8 cellular contexts compared by ENCODE assay signal in genomic region chr17:81682565-81683207, GRCh38. TPM values are rescaled to one million over a fixed set of nuclear protein-coding genes. Genes with fewer than 3 reads are reported as not detected.
DNase-seq lines count a peak whose midpoint lies in the region; ATAC-seq, FAIRE-seq and TF ChIP-seq lines count a peak whose summit lies in the region.

No MANE protein-coding gene starts in this region.

- no peaks in the 10 kb centered on the region for H3K27me3 Mint-ChIP-seq in activated T-cell treated with anti-CD3 and anti-CD28 coated beads, Interleukin-2, amount 50 U/mL, for 4 hours (ENCODE audit: low read depth)
- no peaks in the 10 kb centered on the region for H3K27me3 Mint-ChIP-seq in activated CD8-positive, alpha-beta T cell treated with anti-CD3 and anti-CD28 coated beads, Interleukin-2, amount 10 ng/mL, durations not matched to agents 7 days and 5 days (ENCODE audit: low read depth)

- peaks cover 23% of the 10 kb centered on the region for H3K4me1 ChIP-seq in keratinocyte (ENCODE audit: control insufficient read depth, extremely low read depth, insufficient read depth, low read length)
- H3K4me1 ChIP-seq in thyroid gland = peaks cover 19 to 26% of the 10 kb centered on the region in 2 donors

- 45 to 49% methylated on average over 18 of the region's 19 CpGs for WGBS in thyroid gland, 2 donors

- no peak for DNase-seq in activated T-cell treated with anti-CD3 and anti-CD28 coated beads, Interleukin-2, amount 50 U/mL, for 4 hours
- DNase-seq in activated T-cell treated with anti-CD3 and anti-CD28 coated beads, Interleukin-2, amount 50 U/mL, for 48 hours = no peak
- DNase-seq in activated CD8-positive, alpha-beta T cell treated with anti-CD3 and anti-CD28 coated beads, Interleukin-2, amount 10 ng/mL, durations not matched to agents 7 days and 5 days = no peak
- DNase-seq in keratinocyte (ENCODE audit: low read depth, low spot score) = no peak
- no peak for DNase-seq in thyroid gland
- DNase-seq in ACHN = no peak
- DNase-seq in HPDE6-E6E7 (ENCODE audit: extremely low spot score) = no peak
- DNase-seq in stimulated activated CD8-positive, alpha-beta memory T cell treated with anti-CD3 and anti-CD28 coated beads, Interleukin-4, amount 100 ng/mL, for 48 hours = no peak

- peak overlapping the region; percentile 83 for H3K9ac ChIP-seq in keratinocyte (ENCODE audit: control insufficient read depth, extremely low read depth, insufficient read depth, low read length)

- peak overlapping the region; percentile 74 for H2AFZ ChIP-seq in keratinocyte (ENCODE audit: control insufficient read depth, low read length)

- H3K4me1 Mint-ChIP-seq in activated T-cell treated with anti-CD3 and anti-CD28 coated beads, Interleukin-2, amount 50 U/mL, for 4 hours (ENCODE audit: low read depth) = peaks cover 25% of the 10 kb centered on the region
- H3K4me1 Mint-ChIP-seq in activated CD8-positive, alpha-beta T cell treated with anti-CD3 and anti-CD28 coated beads, Interleukin-2, amount 10 ng/mL, durations not matched to agents 7 days and 5 days (ENCODE audit: low read depth) = peaks cover 34% of the 10 kb centered on the region

- H3K36me3 ChIP-seq in keratinocyte (ENCODE audit: control insufficient read depth in 2 of 2, extremely low read depth in 1 of 2, insufficient read depth in 2 of 2, low read length in 2 of 2) (peaks cover 24 to 27% of the 10 kb centered on the region in 2 experiments), thyroid gland (peaks cover 16 to 17% of the 10 kb centered on the region in 2 donors)

- in situ Hi-C loops in ACHN (cut with HindIII; ENCODE audit: low pct_ligation_motif_present, low pct_unique_long_range_greater_than_20kb, low sequenced_read_pairs) = no loop called here

- CTCF ChIA-PET in activated CD8-positive, alpha-beta T cell treated with anti-CD3 and anti-CD28 coated beads, Interleukin-2, amount 10 ng/mL, durations not matched to agents 7 days and 5 days (lab: Charles Lee) = interaction anchor here (1.0 kb wide), 1 partner anchor 12 kb away, joined by 3 read pairs; no protein-coding TSS in a partner anchor

- TF ChIP-seq CTCF in keratinocyte (optimal IDR thresholded peaks at IDR 0.05 in 1 of 3, IDR thresholded peaks at IDR 0.05 in 1 of 3, conservative IDR thresholded peaks at IDR 0.05 in 1 of 3; ENCODE audit: extremely low read depth in 1 of 3, insufficient read depth in 2 of 3, low read length in 3 of 3) (no peak), thyroid gland (IDR thresholded peaks at IDR 0.05) (no peak)

- no peak for TF ChIP-seq POLR2A in thyroid gland (IDR thresholded peaks at IDR 0.05)

- peak overlapping the region; percentile 97 for H3K4me2 ChIP-seq in keratinocyte (ENCODE audit: control insufficient read depth, extremely low read depth, insufficient read depth, low read depth, low read length)

- no peak for ATAC-seq in activated T-cell treated with anti-CD3 and anti-CD28 coated beads, Interleukin-2, amount 50 U/mL, for 4 hours
- no peak for ATAC-seq in activated CD8-positive, alpha-beta T cell treated with anti-CD3 and anti-CD28 coated beads, Interleukin-2, amount 10 ng/mL, durations not matched to agents 7 days and 5 days

- no peaks in the 10 kb centered on the region for H3K9me3 ChIP-seq in keratinocyte (ENCODE audit: control insufficient read depth, low read depth, low read length)
- H3K9me3 ChIP-seq in thyroid gland = no peaks in the 10 kb centered on the region

- POLR2A ChIA-PET in activated CD8-positive, alpha-beta T cell treated with anti-CD3 and anti-CD28 coated beads, Interleukin-2, amount 10 ng/mL, durations not matched to agents 7 days and 5 days (lab: Charles Lee) = interaction anchor here (0.6 to 4.7 kb wide), 7 partner anchors 9 to 24 kb away, joined by 3 to 50 read pairs (median 4); partner anchors contain the start of genes CCDC137, MRPL12 and OXLD1

- H4K20me1 ChIP-seq in keratinocyte (ENCODE audit: control insufficient read depth, extremely low read depth, insufficient read depth, low read length) = peaks cover 13% of the 10 kb centered on the region

- H3K36me3 Mint-ChIP-seq in activated T-cell treated with anti-CD3 and anti-CD28 coated beads, Interleukin-2, amount 50 U/mL, for 4 hours (ENCODE audit: insufficient read depth) = peaks cover 14% of the 10 kb centered on the region
- peaks cover 35% of the 10 kb centered on the region for H3K36me3 Mint-ChIP-seq in activated CD8-positive, alpha-beta T cell treated with anti-CD3 and anti-CD28 coated beads, Interleukin-2, amount 10 ng/mL, durations not matched to agents 7 days and 5 days (ENCODE audit: low read depth)

- dilution Hi-C loops in keratinocyte (cut with MboI; ENCODE audit: extremely low pct_ligation_motif_present, low sequenced_read_pairs) = no loop called here

- H3K27ac Mint-ChIP-seq in activated CD8-positive, alpha-beta T cell treated with anti-CD3 and anti-CD28 coated beads, Interleukin-2, amount 10 ng/mL, durations not matched to agents 7 days and 5 days = peak overlapping the region; percentile 83

- FAIRE-seq in keratinocyte (lab: Jason Lieb, UNC) = no peak

- peak overlapping the region; percentile 85 to 99 (median 89) for H3K4me3 ChIP-seq in keratinocyte (ENCODE audit: control insufficient read depth in 2 of 3, extremely low read depth in 1 of 3, insufficient read depth in 2 of 3, low read depth in 1 of 3, low read length in 3 of 3)
- peak overlapping the region; percentile 44 to 72 (median 70) for H3K4me3 ChIP-seq in thyroid gland (replicated peaks in 1 of 3)

- H3K27ac ChIP-seq in keratinocyte (ENCODE audit: control insufficient read depth, insufficient read depth, low read length) (peak overlapping the region; percentile 71), thyroid gland (no peak overlapping the region)

- H3K27me3 ChIP-seq in keratinocyte (ENCODE audit: control insufficient read depth, extremely low read depth, insufficient read depth, low read length) (no peaks in the 10 kb centered on the region), thyroid gland (no peaks in the 10 kb centered on the region)

- H3K9me1 ChIP-seq in keratinocyte (ENCODE audit: control insufficient read depth, extremely low read depth, insufficient read depth, low read length) = no peaks in the 10 kb centered on the region

- intact Hi-C loops in thyroid gland (cut with DNase I) = no loop called here

- H3K4me3 Mint-ChIP-seq in activated T-cell treated with anti-CD3 and anti-CD28 coated beads, Interleukin-2, amount 50 U/mL, for 4 hours = peak overlapping the region; percentile 94
- H3K4me3 Mint-ChIP-seq in activated CD8-positive, alpha-beta T cell treated with anti-CD3 and anti-CD28 coated beads, Interleukin-2, amount 10 ng/mL, durations not matched to agents 7 days and 5 days = peak overlapping the region; percentile 88

- H3K9me3 Mint-ChIP-seq in activated T-cell treated with anti-CD3 and anti-CD28 coated beads, Interleukin-2, amount 50 U/mL, for 4 hours = no peaks in the 10 kb centered on the region
- no peaks in the 10 kb centered on the region for H3K9me3 Mint-ChIP-seq in activated CD8-positive, alpha-beta T cell treated with anti-CD3 and anti-CD28 coated beads, Interleukin-2, amount 10 ng/mL, durations not matched to agents 7 days and 5 days (ENCODE audit: insufficient read depth)

- H3K79me2 ChIP-seq in keratinocyte (ENCODE audit: control insufficient read depth, insufficient read depth, low read length) = peaks cover 53% of the 10 kb centered on the region

RNA-seq across cellular contexts. Expression of gene ARL16, which starts 0.9 kb away (rescaled TPM):
- total RNA-seq in activated T-cell treated with anti-CD3 and anti-CD28 coated beads, Interleukin-2, amount 50 U/mL, for 4 hours = 10 to 100 TPM; 27.3 to 38.6 (median 27.9) TPM
- 10 to 100 TPM; 21.3 to 28.4 TPM for total RNA-seq in activated CD8-positive, alpha-beta T cell treated with anti-CD3 and anti-CD28 coated beads, Interleukin-2, amount 10 ng/mL, durations not matched to agents 7 days and 5 days
- 46.5 to 58.3 TPM (median 48.7 TPM) in 3 replicates for polyA plus RNA-seq in keratinocyte
- 25.1 TPM for polyA plus RNA-seq in keratinocyte (2011; ENCODE audit: low read depth)
- polyA plus RNA-seq in keratinocyte (2011; cell fraction: cytosol; rRNA removed) = 23.0 and 33.9 TPM in 2 replicates
- polyA plus RNA-seq in keratinocyte (2011; cell fraction: nucleus; rRNA removed) = 95.0 and 108 TPM in 2 replicates
- 31.9 and 34.6 TPM in 2 replicates for polyA plus RNA-seq in keratinocyte (2012; ENCODE audit: low replicate concordance)
- 13.3 to 14.5 TPM (median 13.8 TPM) in 3 replicates for polyA minus RNA-seq in keratinocyte
- 10.9 TPM for polyA minus RNA-seq in keratinocyte (2011; cell fraction: cytosol; rRNA and poly(A)+ RNA removed)
- 8.8 and 12.7 TPM in 2 replicates for polyA minus RNA-seq in keratinocyte (2011; cell fraction: nucleus; rRNA and poly(A)+ RNA removed)
- 10 to 100 TPM; 29.7 to 46.5 (median 37.2) TPM for total RNA-seq in thyroid gland

RNA-seq across cellular contexts. Expression of gene HGS, which starts 1.1 kb away (rescaled TPM):
- total RNA-seq in activated T-cell treated with anti-CD3 and anti-CD28 coated beads, Interleukin-2, amount 50 U/mL, for 4 hours = 100 to 1,000 TPM; 146 to 162 (median 147) TPM
- total RNA-seq in activated CD8-positive, alpha-beta T cell treated with anti-CD3 and anti-CD28 coated beads, Interleukin-2, amount 10 ng/mL, durations not matched to agents 7 days and 5 days = 100 to 1,000 TPM; 107 to 128 TPM
- 79.6 to 84.1 TPM (median 81.9 TPM) in 3 replicates for polyA plus RNA-seq in keratinocyte
- 129 TPM for polyA plus RNA-seq in keratinocyte (2011; ENCODE audit: low read depth)
- 52.0 and 88.7 TPM in 2 replicates for polyA plus RNA-seq in keratinocyte (2011; cell fraction: cytosol; rRNA removed)
- 202 and 243 TPM in 2 replicates for polyA plus RNA-seq in keratinocyte (2011; cell fraction: nucleus; rRNA removed)
- polyA plus RNA-seq in keratinocyte (2012; ENCODE audit: low replicate concordance) = 78.6 and 84.6 TPM in 2 replicates
- 119 to 188 TPM (median 121 TPM) in 3 replicates for polyA minus RNA-seq in keratinocyte
- 127 TPM for polyA minus RNA-seq in keratinocyte (2011; cell fraction: cytosol; rRNA and poly(A)+ RNA removed)
- 73.6 and 83.2 TPM in 2 replicates for polyA minus RNA-seq in keratinocyte (2011; cell fraction: nucleus; rRNA and poly(A)+ RNA removed)
- 10 to 100 TPM; 62.9 to 98.3 (median 67.3) TPM for total RNA-seq in thyroid gland

RNA-seq across cellular contexts. Expression of gene CCDC137, which starts 16.1 kb away (rescaled TPM):
- total RNA-seq in activated T-cell treated with anti-CD3 and anti-CD28 coated beads, Interleukin-2, amount 50 U/mL, for 4 hours = 10 to 100 TPM; 82.9 to 91.9 (median 84.9) TPM
- 10 to 100 TPM; 42.3 to 43.7 TPM for total RNA-seq in activated CD8-positive, alpha-beta T cell treated with anti-CD3 and anti-CD28 coated beads, Interleukin-2, amount 10 ng/mL, durations not matched to agents 7 days and 5 days
- polyA plus RNA-seq in keratinocyte = 15.4 to 22.3 TPM (median 17.2 TPM) in 3 replicates
- polyA plus RNA-seq in keratinocyte (2011; ENCODE audit: low read depth) = 14.2 TPM
- 9.4 and 17.8 TPM in 2 replicates for polyA plus RNA-seq in keratinocyte (2011; cell fraction: cytosol; rRNA removed)
- polyA plus RNA-seq in keratinocyte (2011; cell fraction: nucleus; rRNA removed) = 18.3 and 20.9 TPM in 2 replicates
- polyA plus RNA-seq in keratinocyte (2012; ENCODE audit: low replicate concordance) = 14.4 and 31.9 TPM in 2 replicates
- polyA minus RNA-seq in keratinocyte = 2.9 to 5.9 TPM (median 4.5 TPM) in 3 replicates
- 7.5 TPM for polyA minus RNA-seq in keratinocyte (2011; cell fraction: cytosol; rRNA and poly(A)+ RNA removed)
- polyA minus RNA-seq in keratinocyte (2011; cell fraction: nucleus; rRNA and poly(A)+ RNA removed) = 4.0 and 4.1 TPM in 2 replicates
- total RNA-seq in thyroid gland = 10 to 100 TPM in 1 of 4 donors, 1 to 10 TPM in 3; 4.4 to 11.4 (median 8.8) TPM

RNA-seq across cellular contexts. Expression of gene OXLD1, which starts 16.3 kb away (rescaled TPM):
- total RNA-seq in activated T-cell treated with anti-CD3 and anti-CD28 coated beads, Interleukin-2, amount 50 U/mL, for 4 hours = 10 to 100 TPM; 35.0 to 41.1 (median 35.3) TPM
- total RNA-seq in activated CD8-positive, alpha-beta T cell treated with anti-CD3 and anti-CD28 coated beads, Interleukin-2, amount 10 ng/mL, durations not matched to agents 7 days and 5 days = 10 to 100 TPM; 48.5 to 52.3 TPM
- polyA plus RNA-seq in keratinocyte = 14.7 to 37.4 TPM (median 16.3 TPM) in 3 replicates
- polyA plus RNA-seq in keratinocyte (2011; ENCODE audit: low read depth) = 5.9 TPM
- 9.0 and 22.7 TPM in 2 replicates for polyA plus RNA-seq in keratinocyte (2011; cell fraction: cytosol; rRNA removed)
- polyA plus RNA-seq in keratinocyte (2011; cell fraction: nucleus; rRNA removed) = 28.8 and 38.5 TPM in 2 replicates
- 25.3 and 29.5 TPM in 2 replicates for polyA plus RNA-seq in keratinocyte (2012; ENCODE audit: low replicate concordance)
- polyA minus RNA-seq in keratinocyte = 3.7 to 4.3 TPM (median 4.3 TPM) in 3 replicates
- polyA minus RNA-seq in keratinocyte (2011; cell fraction: cytosol; rRNA and poly(A)+ RNA removed) = 21.7 TPM
- polyA minus RNA-seq in keratinocyte (2011; cell fraction: nucleus; rRNA and poly(A)+ RNA removed) = 4.9 and 7.2 TPM in 2 replicates
- total RNA-seq in thyroid gland = 10 to 100 TPM; 20.5 to 46.3 (median 34.2) TPM

RNA-seq across cellular contexts. Expression of gene MRPL12, which starts 20.5 kb away (rescaled TPM):
- total RNA-seq in activated T-cell treated with anti-CD3 and anti-CD28 coated beads, Interleukin-2, amount 50 U/mL, for 4 hours = 100 to 1,000 TPM; 294 to 372 (median 359) TPM
- 100 to 1,000 TPM; 102 to 104 TPM for total RNA-seq in activated CD8-positive, alpha-beta T cell treated with anti-CD3 and anti-CD28 coated beads, Interleukin-2, amount 10 ng/mL, durations not matched to agents 7 days and 5 days
- 78.5 to 96.8 TPM (median 84.2 TPM) in 3 replicates for polyA plus RNA-seq in keratinocyte
- polyA plus RNA-seq in keratinocyte (2011; ENCODE audit: low read depth) = 24.0 TPM
- polyA plus RNA-seq in keratinocyte (2011; cell fraction: cytosol; rRNA removed) = 57.8 and 111 TPM in 2 replicates
- polyA plus RNA-seq in keratinocyte (2011; cell fraction: nucleus; rRNA removed) = 30.0 and 35.9 TPM in 2 replicates
- polyA plus RNA-seq in keratinocyte (2012; ENCODE audit: low replicate concordance) = 41.1 and 105 TPM in 2 replicates
- 30.5 to 47.6 TPM (median 34.7 TPM) in 3 replicates for polyA minus RNA-seq in keratinocyte
- polyA minus RNA-seq in keratinocyte (2011; cell fraction: cytosol; rRNA and poly(A)+ RNA removed) = 64.1 TPM
- polyA minus RNA-seq in keratinocyte (2011; cell fraction: nucleus; rRNA and poly(A)+ RNA removed) = 11.9 and 17.5 TPM in 2 replicates
- total RNA-seq in thyroid gland = 10 to 100 TPM; 30.7 to 89.3 (median 46.4) TPM
